ENCODE assay signal across 1 cellular context in the genomic region with DNA sequence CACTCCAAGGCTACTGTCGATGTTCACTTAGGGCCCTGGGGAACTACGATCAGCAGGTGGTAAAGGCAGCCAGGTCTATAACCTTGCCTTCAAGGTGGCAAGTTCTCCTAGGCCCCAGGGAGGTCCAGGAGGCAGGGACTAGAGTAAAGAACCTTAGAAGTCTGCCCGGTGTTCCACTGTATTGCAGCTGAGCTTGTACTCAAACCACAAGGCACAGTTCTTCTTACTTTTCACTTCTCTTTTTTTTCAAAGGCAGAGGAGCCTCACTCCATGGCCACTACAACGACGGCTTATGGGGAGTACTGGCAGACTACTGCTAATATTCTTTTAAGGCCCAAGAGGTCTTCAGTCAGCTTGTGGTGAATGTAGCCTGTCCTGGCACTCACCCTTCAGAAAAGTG.
TF ChIP-seq lines count a peak whose summit lies in the region.

No MANE protein-coding gene starts in this region.

TF ChIP-seq in GM12878, 131 proteins besides CTCF, POLR2A, EP300 and RAD21 (continued from another document):
- TF ChIP-seq, protein P1, sequence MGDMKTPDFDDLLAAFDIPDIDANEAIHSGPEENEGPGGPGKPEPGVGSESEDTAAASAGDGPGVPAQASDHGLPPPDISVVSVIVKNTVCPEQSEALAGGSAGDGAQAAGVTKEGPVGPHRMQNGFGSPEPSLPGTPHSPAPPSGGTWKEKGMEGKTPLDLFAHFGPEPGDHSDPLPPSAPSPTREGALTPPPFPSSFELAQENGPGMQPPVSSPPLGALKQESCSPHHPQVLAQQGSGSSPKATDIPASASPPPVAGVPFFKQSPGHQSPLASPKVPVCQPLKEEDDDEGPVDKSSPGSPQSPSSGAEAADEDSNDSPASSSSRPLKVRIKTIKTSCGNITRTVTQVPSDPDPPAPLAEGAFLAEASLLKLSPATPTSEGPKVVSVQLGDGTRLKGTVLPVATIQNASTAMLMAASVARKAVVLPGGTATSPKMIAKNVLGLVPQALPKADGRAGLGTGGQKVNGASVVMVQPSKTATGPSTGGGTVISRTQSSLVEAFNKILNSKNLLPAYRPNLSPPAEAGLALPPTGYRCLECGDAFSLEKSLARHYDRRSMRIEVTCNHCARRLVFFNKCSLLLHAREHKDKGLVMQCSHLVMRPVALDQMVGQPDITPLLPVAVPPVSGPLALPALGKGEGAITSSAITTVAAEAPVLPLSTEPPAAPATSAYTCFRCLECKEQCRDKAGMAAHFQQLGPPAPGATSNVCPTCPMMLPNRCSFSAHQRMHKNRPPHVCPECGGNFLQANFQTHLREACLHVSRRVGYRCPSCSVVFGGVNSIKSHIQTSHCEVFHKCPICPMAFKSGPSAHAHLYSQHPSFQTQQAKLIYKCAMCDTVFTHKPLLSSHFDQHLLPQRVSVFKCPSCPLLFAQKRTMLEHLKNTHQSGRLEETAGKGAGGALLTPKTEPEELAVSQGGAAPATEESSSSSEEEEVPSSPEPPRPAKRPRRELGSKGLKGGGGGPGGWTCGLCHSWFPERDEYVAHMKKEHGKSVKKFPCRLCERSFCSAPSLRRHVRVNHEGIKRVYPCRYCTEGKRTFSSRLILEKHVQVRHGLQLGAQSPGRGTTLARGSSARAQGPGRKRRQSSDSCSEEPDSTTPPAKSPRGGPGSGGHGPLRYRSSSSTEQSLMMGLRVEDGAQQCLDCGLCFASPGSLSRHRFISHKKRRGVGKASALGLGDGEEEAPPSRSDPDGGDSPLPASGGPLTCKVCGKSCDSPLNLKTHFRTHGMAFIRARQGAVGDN (IDR thresholded peaks at IDR 0.05) = no peak
- TF ChIP-seq BHLHE40 (IDR thresholded peaks at IDR 0.05; ENCODE audit: borderline replicate concordance in 1 of 2, low read depth in 2 of 2, low read length in 1 of 2) = no peak
- peak; percentile 89 for TF ChIP-seq RUNX3 (IDR thresholded peaks at IDR 0.05; ENCODE audit: low read length)
- TF ChIP-seq IKZF2 (IDR thresholded peaks at IDR 0.05) = peak in 1 of 2 experiments; percentile 25; a peak in 1 of 4 replicates
- TF ChIP-seq CBX5 (IDR thresholded peaks at IDR 0.05; ENCODE audit: low read depth) = 0 out of 2 replicates have a peak, but pooled peaks have one; percentile 62
TF ChIP-seq in GM12878: peak in this region for 6.
